In the genomic region with DNA sequence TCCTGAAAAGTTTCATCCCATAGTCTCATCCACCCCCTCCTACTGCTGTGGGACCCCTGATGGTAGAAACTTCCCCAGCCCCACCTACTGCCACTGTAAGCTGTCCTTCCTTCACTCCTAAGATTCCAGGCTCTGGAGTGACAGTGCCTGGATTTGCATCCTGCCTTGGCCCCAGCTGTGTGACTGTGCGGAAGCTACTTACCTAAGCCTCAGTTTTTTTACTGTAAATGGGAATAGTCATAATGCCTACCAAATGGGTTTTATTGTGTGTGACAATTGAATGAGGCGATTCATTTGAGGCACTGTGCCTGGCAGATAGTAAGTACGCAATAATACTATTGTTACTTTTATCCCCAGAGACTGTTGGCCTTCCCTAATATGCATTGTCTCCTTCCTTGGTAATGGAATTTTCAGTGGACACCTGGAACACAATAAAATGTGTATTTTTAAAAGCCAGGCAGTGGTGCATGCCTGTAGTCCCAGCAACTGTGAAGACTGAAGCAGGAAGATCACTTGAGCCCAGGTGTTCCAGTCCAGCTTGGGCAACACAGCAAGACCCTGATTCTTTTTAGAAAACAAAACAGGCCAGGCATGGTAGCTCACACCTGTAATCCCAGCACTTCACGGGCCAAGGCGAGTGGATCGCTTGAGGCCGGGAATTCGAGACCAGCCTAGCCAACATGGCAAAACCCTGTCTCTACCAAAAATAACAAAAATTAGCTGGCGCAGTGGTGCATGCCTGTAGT, we compare ENCODE assay signal across 1 cellular context.
TF ChIP-seq lines count a peak whose summit lies in the region.

No MANE protein-coding gene starts in this region.

TF ChIP-seq in A549, 52 proteins besides CTCF, POLR2A, EP300 and RAD21:
- TF ChIP-seq, protein P1, sequence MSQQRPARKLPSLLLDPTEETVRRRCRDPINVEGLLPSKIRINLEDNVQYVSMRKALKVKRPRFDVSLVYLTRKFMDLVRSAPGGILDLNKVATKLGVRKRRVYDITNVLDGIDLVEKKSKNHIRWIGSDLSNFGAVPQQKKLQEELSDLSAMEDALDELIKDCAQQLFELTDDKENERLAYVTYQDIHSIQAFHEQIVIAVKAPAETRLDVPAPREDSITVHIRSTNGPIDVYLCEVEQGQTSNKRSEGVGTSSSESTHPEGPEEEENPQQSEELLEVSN (IDR thresholded peaks at IDR 0.05; ENCODE audit: borderline replicate concordance, low read depth): no peak
TF ChIP-seq in A549: peak in this region for 0.
